Comparison of ENCODE assay signal across 8 cellular contexts in genomic region chr2:67802824-67803223, GRCh38.
"Had no signal": no experiment of that assay in that cellular context is flagged by ENCODE, and none has a peak within 500 bp of the region (broad histone marks: within the 10 kb centered on the region; RNA-seq: fewer than 3 reads in every experiment).

No MANE protein-coding gene starts in this region.

- H3K36me3 ChIP-seq: HAP-1 had no signal

- H3K9ac ChIP-seq: GM23248 had no signal

- ATAC-seq: HCT116 had no signal

- H3K4me1 ChIP-seq: HAP-1 had no signal

- H2AFZ ChIP-seq: GM23248 had no signal

- H3K9me3 ChIP-seq: HAP-1 had no signal

- H3K27ac ChIP-seq: GM23248, HL-60 had no signal

- H3K4me3 ChIP-seq: GM23248, HAP-1 had no signal

- DNase-seq: GOT3, H7, HFFc6, KG1 had no signal
